Comparison of ENCODE assay signal across 31 cellular contexts in the genomic region with DNA sequence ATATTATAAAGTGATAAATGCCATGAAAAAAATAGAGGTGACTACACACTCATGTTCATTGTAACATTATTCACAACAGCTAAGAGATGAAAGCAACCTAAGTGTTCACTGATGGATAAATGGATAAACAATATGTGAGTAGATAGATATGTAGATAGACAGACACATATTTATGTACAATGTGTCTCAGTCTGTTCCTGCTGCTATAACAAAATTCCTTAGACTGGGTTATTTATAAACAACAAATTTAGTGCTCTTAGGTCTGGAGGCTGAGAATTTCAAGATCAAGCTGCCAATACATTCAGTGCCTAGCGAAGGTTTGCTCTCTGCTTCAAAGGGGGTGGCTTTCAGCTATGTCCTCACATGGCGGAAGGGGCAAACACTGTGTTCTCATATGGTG.
DNase-seq lines count a peak whose midpoint lies in the region; ATAC-seq, FAIRE-seq and TF ChIP-seq lines count a peak whose summit lies in the region.
"Had no signal": no experiment of that assay in that cellular context is flagged by ENCODE, and none has a peak within 500 bp of the region (broad histone marks: within the 10 kb centered on the region; RNA-seq: fewer than 3 reads in every experiment).

No MANE protein-coding gene starts in this region.

- TF ChIP-seq CTCF in HepG2 (CRISPR knock-in tag; IDR thresholded peaks at IDR 0.05) (no peak), right lobe of liver (IDR thresholded peaks at IDR 0.05) (no peak)

- no peak overlapping the region for H3K23ac ChIP-seq in mesenchymal stem cell (ENCODE audit: low read length in 2 of 2)

- TF ChIP-seq EP300 in HepG2 (IDR thresholded peaks at IDR 0.05; ENCODE audit: low read depth in 2 of 2, low read length in 2 of 2) (no peak), HepG2 (CRISPR knock-in tag; IDR thresholded peaks at IDR 0.05; ENCODE audit: borderline replicate concordance) (no peak)

- H2BK15ac ChIP-seq in mesenchymal stem cell (ENCODE audit: low read depth, poor library complexity, severe bottlenecking): no peak overlapping the region

- H3K9ac ChIP-seq in HepG2 (ENCODE audit: insufficient read depth, low read depth, low read length) (no peak overlapping the region), mesenchymal stem cell (ENCODE audit: low read length) (no peak overlapping the region)
- H3K9ac ChIP-seq: BLaER1; BLaER1 treated with 17β-estradiol and CSF1 and Interleukin-3, amounts not matched to agents 10 nM and 100 nM had no signal

- H3K4me3 ChIP-seq in HepG2 (replicated peaks in 1 of 3; ENCODE audit: insufficient read depth in 1 of 3, low read depth in 2 of 3, low read length in 3 of 3) (no peak overlapping the region), right lobe of liver (no peak overlapping the region), mesenchymal stem cell (ENCODE audit: insufficient read depth in 1 of 2, low read depth in 1 of 2, low read length in 2 of 2) (no peak overlapping the region)
- H3K4me3 ChIP-seq: A549; BLaER1; BLaER1 treated with 17β-estradiol and CSF1 and Interleukin-3, amounts not matched to agents 10 nM and 100 nM had no signal

- H2BK5ac ChIP-seq in mesenchymal stem cell (ENCODE audit: low read depth, low read length, poor library complexity, severe bottlenecking): no peak overlapping the region

- H3K9me3 ChIP-seq in HepG2 (ENCODE audit: low read length) (no peaks in the 10 kb centered on the region), right lobe of liver (no peaks in the 10 kb centered on the region), mesenchymal stem cell (ENCODE audit: control insufficient read depth, low read length) (peaks cover 3% of the 10 kb centered on the region)
- H3K9me3 ChIP-seq: A549; BE2C; BLaER1; BLaER1 treated with 17β-estradiol and CSF1 and Interleukin-3, amounts not matched to agents 10 nM and 100 nM; Caco-2 had no signal

- H4K8ac ChIP-seq in mesenchymal stem cell (ENCODE audit: low read length): no peak overlapping the region

- peak overlapping the region; percentile 62 for H2AK5ac ChIP-seq in mesenchymal stem cell (ENCODE audit: low read length, severe bottlenecking)

- no peak overlapping the region for H3K18ac ChIP-seq in mesenchymal stem cell (ENCODE audit: low read depth in 1 of 2, low read length in 2 of 2)

- BruUV-seq in HepG2 (replicated peaks; lab: Mats Ljungman, UMichigan): no TSS peak

- POLR2A ChIA-PET in HepG2 (lab: Yijun Ruan, JAX): no interaction called here

- no peak overlapping the region for H2BK12ac ChIP-seq in mesenchymal stem cell (ENCODE audit: low read length in 2 of 2)

- 93% methylated on average over 2 of the region's 2 CpGs for WGBS in HepG2 (ENCODE audit: low lambda C conversion rate)
- WGBS in right lobe of liver (ENCODE audit: insufficient coverage, low coverage, low lambda C conversion rate, missing lambda C conversion rate): no CpG with 5 or more reads among the region's 2 CpGs
- 91% methylated on average over 2 of the region's 2 CpGs for WGBS in mesenchymal stem cell

- in situ Hi-C loops in HepG2 (cut with HindIII; ENCODE audit: extremely low pct_ligation_motif_present, low pct_unique_long_range_greater_than_20kb): no loop called here

- no peak for ATAC-seq in HepG2
- ATAC-seq in right lobe of liver: no peak
- ATAC-seq: A549; CD8-positive, alpha-beta T cell had no signal

- H3K36me3 ChIP-seq in HepG2 (replicated peaks in 1 of 2; ENCODE audit: control insufficient read depth in 1 of 2, insufficient read depth in 2 of 2, low read length in 2 of 2) (no peaks in the 10 kb centered on the region), right lobe of liver (no peaks in the 10 kb centered on the region), mesenchymal stem cell (ENCODE audit: control insufficient read depth in 1 of 2, insufficient read depth in 2 of 2, low read depth in 1 of 2, low read length in 2 of 2) (no peaks in the 10 kb centered on the region)
- H3K36me3 ChIP-seq: BE2C; BLaER1; BLaER1 treated with 17β-estradiol and CSF1 and Interleukin-3, amounts not matched to agents 10 nM and 100 nM had no signal

- H3K27ac ChIP-seq in HepG2 (ENCODE audit: extremely low read length, insufficient read depth, low read length) (no peak overlapping the region), right lobe of liver (no peak overlapping the region), mesenchymal stem cell (ENCODE audit: low read length, poor library complexity, severe bottlenecking) (no peak overlapping the region)
- H3K27ac ChIP-seq: 22Rv1; A549; BLaER1; BLaER1 treated with 17β-estradiol and CSF1 and Interleukin-3, amounts not matched to agents 10 nM and 100 nM; C4-2B had no signal

- intact Hi-C loops in HepG2 (cut with micrococcal nuclease; ENCODE audit: unreplicated experiment): no loop called here
- intact Hi-C loops in right lobe of liver (cut with DNase I): no loop called here

- no peaks in the 10 kb centered on the region for H3K79me1 ChIP-seq in mesenchymal stem cell (replicated peaks; ENCODE audit: low read length, poor library complexity, severe bottlenecking)

- H4K91ac ChIP-seq in mesenchymal stem cell (ENCODE audit: low read length): no peak overlapping the region

- H3K4ac ChIP-seq in mesenchymal stem cell (ENCODE audit: low read depth in 1 of 2, low read length in 2 of 2): no peak overlapping the region

- no peaks in the 10 kb centered on the region for H3K27me3 ChIP-seq in HepG2 (ENCODE audit: control insufficient read depth in 1 of 2, insufficient read depth in 2 of 2, low read length in 2 of 2)
- no peaks in the 10 kb centered on the region for H3K27me3 ChIP-seq in right lobe of liver
- H3K27me3 ChIP-seq in mesenchymal stem cell (ENCODE audit: control insufficient read depth in 1 of 2, insufficient read depth in 1 of 2, low read length in 2 of 2): no peaks in the 10 kb centered on the region
- H3K27me3 ChIP-seq: BE2C; BLaER1; BLaER1 treated with 17β-estradiol and CSF1 and Interleukin-3, amounts not matched to agents 10 nM and 100 nM had no signal

- no peaks in the 10 kb centered on the region for H3K79me2 ChIP-seq in HepG2 (ENCODE audit: insufficient read depth, low read length)

- H3K4me2 ChIP-seq in HepG2 (ENCODE audit: low read depth, low read length): no peak overlapping the region
- H3K4me2 ChIP-seq in mesenchymal stem cell (ENCODE audit: low read length, poor library complexity, severe bottlenecking): no peak overlapping the region
- H3K4me2 ChIP-seq: A549; BLaER1; BLaER1 treated with 17β-estradiol and CSF1 and Interleukin-3, amounts not matched to agents 10 nM and 100 nM had no signal

- H3K4me1 ChIP-seq in HepG2 (ENCODE audit: insufficient read depth, low read length) (peaks cover 40% of the 10 kb centered on the region), right lobe of liver (no peaks in the 10 kb centered on the region), mesenchymal stem cell (ENCODE audit: control insufficient read depth, insufficient read depth, low read depth, low read length) (no peaks in the 10 kb centered on the region)
- H3K4me1 ChIP-seq: A549; BE2C; BLaER1; BLaER1 treated with 17β-estradiol and CSF1 and Interleukin-3, amounts not matched to agents 10 nM and 100 nM had no signal

- no peak for FAIRE-seq in HepG2 (lab: Jason Lieb, UNC)
- FAIRE-seq: A204.1, A549, D721Med had no signal

- CTCF ChIA-PET in HepG2 (lab: Yijun Ruan, JAX; ENCODE audit: low intra/inter-chr PET ratio, low total read pairs): no interaction called here

- no peak for TF ChIP-seq RAD21 in HepG2 (CRISPR knock-in tag; IDR thresholded peaks at IDR 0.05)

- H2AFZ ChIP-seq in HepG2 (ENCODE audit: low read length) (no peak overlapping the region), mesenchymal stem cell (ENCODE audit: low read depth, low read length) (no peak overlapping the region)

- no peak for DNase-seq in HepG2 (ENCODE audit: low spot score)
- DNase-seq in right lobe of liver: no peak
- no peak for DNase-seq in mesenchymal stem cell
- no peak for DNase-seq in activated CD4-positive, CD25-positive, alpha-beta regulatory T cell (lab: John Stamatoyannopoulos, UW)
- DNase-seq: 8988T; ACHN; AML-193; BE2C; C1 segment of cervical spinal cord; Caco-2; Calu3; CD4-positive, alpha-beta memory T cell; CD4-positive, alpha-beta T cell; CD4-positive, CD25-positive, alpha-beta regulatory T cell; CD8-positive, alpha-beta memory T cell; CD8-positive, alpha-beta T cell; COR-L47; DMS 273 treated with DMSO at 0.1 percent for 48 hours; DMS153; DMS53; DMS79; DMS79 treated with DMSO at 0.1 percent for 48 hours; DND-41; EL had no signal

- H2BK120ac ChIP-seq in mesenchymal stem cell (ENCODE audit: low read depth, low read length): no peak overlapping the region

- H4K20me1 ChIP-seq in HepG2 (ENCODE audit: insufficient read depth, low read length): no peaks in the 10 kb centered on the region
- H4K20me1 ChIP-seq: BLaER1; BLaER1 treated with 17β-estradiol and CSF1 and Interleukin-3, amounts not matched to agents 10 nM and 100 nM had no signal

- TF ChIP-seq POLR2A in HepG2 (IDR thresholded peaks at IDR 0.05; ENCODE audit: insufficient read depth in 1 of 2, low read depth in 2 of 2, low read length in 2 of 2): no peak
- TF ChIP-seq POLR2A in right lobe of liver (IDR thresholded peaks at IDR 0.05): no peak

- H3K14ac ChIP-seq in mesenchymal stem cell (ENCODE audit: low read length in 2 of 2): no peak overlapping the region

TF ChIP-seq in HepG2, 621 proteins besides CTCF, POLR2A, EP300 and RAD21:
- TF ChIP-seq, protein P1, sequence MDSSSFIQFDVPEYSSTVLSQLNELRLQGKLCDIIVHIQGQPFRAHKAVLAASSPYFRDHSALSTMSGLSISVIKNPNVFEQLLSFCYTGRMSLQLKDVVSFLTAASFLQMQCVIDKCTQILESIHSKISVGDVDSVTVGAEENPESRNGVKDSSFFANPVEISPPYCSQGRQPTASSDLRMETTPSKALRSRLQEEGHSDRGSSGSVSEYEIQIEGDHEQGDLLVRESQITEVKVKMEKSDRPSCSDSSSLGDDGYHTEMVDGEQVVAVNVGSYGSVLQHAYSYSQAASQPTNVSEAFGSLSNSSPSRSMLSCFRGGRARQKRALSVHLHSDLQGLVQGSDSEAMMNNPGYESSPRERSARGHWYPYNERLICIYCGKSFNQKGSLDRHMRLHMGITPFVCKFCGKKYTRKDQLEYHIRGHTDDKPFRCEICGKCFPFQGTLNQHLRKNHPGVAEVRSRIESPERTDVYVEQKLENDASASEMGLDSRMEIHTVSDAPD (CRISPR knock-in tag; IDR thresholded peaks at IDR 0.05): no peak
- TF ChIP-seq ZNF12 (CRISPR knock-in tag; IDR thresholded peaks at IDR 0.05): peak; percentile 95
